1 cellular context compared by ENCODE assay signal in the genomic region with DNA sequence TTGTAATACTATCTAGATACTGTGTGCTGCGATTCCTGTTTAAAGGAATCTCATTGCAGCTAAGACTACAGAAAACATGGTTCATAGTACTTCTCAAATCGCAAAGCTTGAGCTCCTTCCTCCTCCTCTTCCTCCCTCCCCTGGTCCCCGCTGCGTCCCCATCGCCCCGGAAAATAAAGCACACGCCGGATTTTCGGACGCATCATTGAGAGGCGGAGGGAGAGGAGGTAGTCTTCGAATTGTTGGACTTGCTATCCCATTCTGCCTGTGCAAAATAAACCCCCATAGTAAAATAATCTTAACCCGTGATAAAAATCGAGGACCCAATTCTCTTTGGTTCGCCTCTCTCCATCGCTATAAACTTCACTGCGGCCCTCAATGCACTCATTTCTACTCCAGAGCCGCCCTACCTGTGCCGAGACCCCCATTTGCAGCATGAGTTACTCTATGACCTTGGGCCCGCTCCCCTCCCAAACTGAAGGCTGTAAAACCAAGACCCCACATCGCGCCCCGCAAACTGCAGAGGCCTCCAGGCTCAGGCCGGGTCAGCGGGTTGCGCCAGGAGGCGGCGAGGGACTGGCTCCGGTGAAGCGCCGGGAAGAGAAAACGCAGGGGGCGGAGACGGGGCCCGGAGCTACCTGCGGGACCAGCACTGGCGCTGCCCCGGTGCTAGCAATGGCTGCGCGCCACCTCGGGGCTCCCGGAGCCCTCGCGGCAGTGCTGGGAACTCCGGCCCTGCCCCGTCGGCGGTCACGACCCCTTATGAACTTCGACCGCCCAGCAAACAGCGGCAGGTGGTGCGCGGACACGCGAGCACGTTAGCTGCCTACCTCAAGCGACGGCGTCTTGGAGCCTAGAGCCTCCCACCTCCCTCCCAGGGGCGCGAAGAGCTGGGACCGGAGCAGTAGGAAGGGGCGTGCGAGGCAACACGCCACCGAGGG.
TF ChIP-seq lines count a peak whose summit lies in the region.

No MANE protein-coding gene starts in this region.

TF ChIP-seq in K562, 482 proteins besides CTCF, POLR2A, EP300 and RAD21 (continued from another document):
- TF ChIP-seq, protein P1, sequence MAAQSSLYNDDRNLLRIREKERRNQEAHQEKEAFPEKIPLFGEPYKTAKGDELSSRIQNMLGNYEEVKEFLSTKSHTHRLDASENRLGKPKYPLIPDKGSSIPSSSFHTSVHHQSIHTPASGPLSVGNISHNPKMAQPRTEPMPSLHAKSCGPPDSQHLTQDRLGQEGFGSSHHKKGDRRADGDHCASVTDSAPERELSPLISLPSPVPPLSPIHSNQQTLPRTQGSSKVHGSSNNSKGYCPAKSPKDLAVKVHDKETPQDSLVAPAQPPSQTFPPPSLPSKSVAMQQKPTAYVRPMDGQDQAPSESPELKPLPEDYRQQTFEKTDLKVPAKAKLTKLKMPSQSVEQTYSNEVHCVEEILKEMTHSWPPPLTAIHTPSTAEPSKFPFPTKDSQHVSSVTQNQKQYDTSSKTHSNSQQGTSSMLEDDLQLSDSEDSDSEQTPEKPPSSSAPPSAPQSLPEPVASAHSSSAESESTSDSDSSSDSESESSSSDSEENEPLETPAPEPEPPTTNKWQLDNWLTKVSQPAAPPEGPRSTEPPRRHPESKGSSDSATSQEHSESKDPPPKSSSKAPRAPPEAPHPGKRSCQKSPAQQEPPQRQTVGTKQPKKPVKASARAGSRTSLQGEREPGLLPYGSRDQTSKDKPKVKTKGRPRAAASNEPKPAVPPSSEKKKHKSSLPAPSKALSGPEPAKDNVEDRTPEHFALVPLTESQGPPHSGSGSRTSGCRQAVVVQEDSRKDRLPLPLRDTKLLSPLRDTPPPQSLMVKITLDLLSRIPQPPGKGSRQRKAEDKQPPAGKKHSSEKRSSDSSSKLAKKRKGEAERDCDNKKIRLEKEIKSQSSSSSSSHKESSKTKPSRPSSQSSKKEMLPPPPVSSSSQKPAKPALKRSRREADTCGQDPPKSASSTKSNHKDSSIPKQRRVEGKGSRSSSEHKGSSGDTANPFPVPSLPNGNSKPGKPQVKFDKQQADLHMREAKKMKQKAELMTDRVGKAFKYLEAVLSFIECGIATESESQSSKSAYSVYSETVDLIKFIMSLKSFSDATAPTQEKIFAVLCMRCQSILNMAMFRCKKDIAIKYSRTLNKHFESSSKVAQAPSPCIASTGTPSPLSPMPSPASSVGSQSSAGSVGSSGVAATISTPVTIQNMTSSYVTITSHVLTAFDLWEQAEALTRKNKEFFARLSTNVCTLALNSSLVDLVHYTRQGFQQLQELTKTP (IDR thresholded peaks at IDR 0.05; ENCODE audit: low read depth in 1 of 2, partially characterized antibody in 2 of 2) = no peak
- TF ChIP-seq ZFX (CRISPR knock-in tag; IDR thresholded peaks at IDR 0.05) (peak; percentile 90), PTBP1 (IDR thresholded peaks at IDR 0.05; ENCODE audit: low read depth, low read length) (0 out of 2 replicates have a peak, but pooled peaks have one; percentile 45), NR2C2 (CRISPR knock-in tag; IDR thresholded peaks at IDR 0.05) (peak; percentile 89), NR2C2 (tag; IDR thresholded peaks at IDR 0.05) (peak; percentile 96), CREB1 (IDR thresholded peaks at IDR 0.05) (no peak), CREB1 (CRISPR knock-in tag; IDR thresholded peaks at IDR 0.05) (no peak), SIN3A (IDR thresholded peaks at IDR 0.05; ENCODE audit: borderline replicate concordance in 2 of 2, control insufficient read depth in 1 of 2, low read depth in 2 of 2, low read length in 2 of 2) (peak in 1 of 2 experiments; percentile 24; a peak in 2 of 4 replicates), KDM1A (IDR thresholded peaks at IDR 0.05) (no peak), TRIM28 (IDR thresholded peaks at IDR 0.05) (no peak), GTF2E2 (tag; IDR thresholded peaks at IDR 0.05) (peak; percentile 74), TEAD4 (IDR thresholded peaks at IDR 0.05; ENCODE audit: low read length) (no peak), TEAD4 (CRISPR knock-in tag; IDR thresholded peaks at IDR 0.05; ENCODE audit: borderline replicate concordance) (0 out of 2 replicates have a peak, but pooled peaks have one; percentile 18), KLF13 (tag; IDR thresholded peaks at IDR 0.05; ENCODE audit: borderline replicate concordance, low read depth) (0 out of 2 replicates have a peak, but pooled peaks have one; percentile 48), RBBP5 (IDR thresholded peaks at IDR 0.05; ENCODE audit: borderline replicate concordance, insufficient read depth, low read length, poor library complexity, severe bottlenecking) (peak; percentile 89), CHD1 (IDR thresholded peaks at IDR 0.05; ENCODE audit: low read length) (peak; percentile 75), ZC3H4 (CRISPR knock-in tag; IDR thresholded peaks at IDR 0.05; ENCODE audit: borderline replicate concordance) (peak; percentile 97; the same call in 1 of the 2 replicates), ZNF76 (CRISPR knock-in tag; IDR thresholded peaks at IDR 0.05; ENCODE audit: borderline replicate concordance) (0 out of 2 replicates have a peak, but pooled peaks have one; percentile 8), KDM4B (IDR thresholded peaks at IDR 0.05; ENCODE audit: borderline replicate concordance in 2 of 2, low read depth in 1 of 2) (no peak), HMG20A (CRISPR knock-in tag; conservative IDR thresholded peaks at IDR 0.05) (0 out of 2 replicates have a peak, but pooled peaks have one; percentile 17), BCOR (IDR thresholded peaks at IDR 0.05) (0 out of 2 replicates have a peak, but pooled peaks have one; percentile 20), RBM14 (IDR thresholded peaks at IDR 0.05; ENCODE audit: borderline replicate concordance, insufficient read depth, low read depth, low read length) (0 out of 2 replicates have a peak, but pooled peaks have one; percentile 60), POLR2G (IDR thresholded peaks at IDR 0.05; ENCODE audit: low read depth, low read length) (no peak), PYGO2 (tag; IDR thresholded peaks at IDR 0.05) (no peak), MIER1 (IDR thresholded peaks at IDR 0.05; ENCODE audit: low read depth) (peak; percentile 62; the same call in 1 of the 2 replicates), SMARCE1 (IDR thresholded peaks at IDR 0.05) (0 out of 2 replicates have a peak, but pooled peaks have one; percentile 11), ZNF232 (CRISPR knock-in tag; IDR thresholded peaks at IDR 0.05) (0 out of 2 replicates have a peak, but pooled peaks have one; percentile 58), MYC (IDR thresholded peaks at IDR 0.05; ENCODE audit: low read depth, low read length) (peak; percentile 23; the same call in 1 of the 2 replicates), MYC (CRISPR knock-in tag; IDR thresholded peaks at IDR 0.05; ENCODE audit: borderline replicate concordance, low read depth) (peak; percentile 83; the same call in 1 of the 2 replicates)
- TF ChIP-seq, protein P2, sequence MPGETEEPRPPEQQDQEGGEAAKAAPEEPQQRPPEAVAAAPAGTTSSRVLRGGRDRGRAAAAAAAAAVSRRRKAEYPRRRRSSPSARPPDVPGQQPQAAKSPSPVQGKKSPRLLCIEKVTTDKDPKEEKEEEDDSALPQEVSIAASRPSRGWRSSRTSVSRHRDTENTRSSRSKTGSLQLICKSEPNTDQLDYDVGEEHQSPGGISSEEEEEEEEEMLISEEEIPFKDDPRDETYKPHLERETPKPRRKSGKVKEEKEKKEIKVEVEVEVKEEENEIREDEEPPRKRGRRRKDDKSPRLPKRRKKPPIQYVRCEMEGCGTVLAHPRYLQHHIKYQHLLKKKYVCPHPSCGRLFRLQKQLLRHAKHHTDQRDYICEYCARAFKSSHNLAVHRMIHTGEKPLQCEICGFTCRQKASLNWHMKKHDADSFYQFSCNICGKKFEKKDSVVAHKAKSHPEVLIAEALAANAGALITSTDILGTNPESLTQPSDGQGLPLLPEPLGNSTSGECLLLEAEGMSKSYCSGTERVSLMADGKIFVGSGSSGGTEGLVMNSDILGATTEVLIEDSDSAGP (CRISPR knock-in tag; IDR thresholded peaks at IDR 0.05) = no peak
- TF ChIP-seq, protein P3, sequence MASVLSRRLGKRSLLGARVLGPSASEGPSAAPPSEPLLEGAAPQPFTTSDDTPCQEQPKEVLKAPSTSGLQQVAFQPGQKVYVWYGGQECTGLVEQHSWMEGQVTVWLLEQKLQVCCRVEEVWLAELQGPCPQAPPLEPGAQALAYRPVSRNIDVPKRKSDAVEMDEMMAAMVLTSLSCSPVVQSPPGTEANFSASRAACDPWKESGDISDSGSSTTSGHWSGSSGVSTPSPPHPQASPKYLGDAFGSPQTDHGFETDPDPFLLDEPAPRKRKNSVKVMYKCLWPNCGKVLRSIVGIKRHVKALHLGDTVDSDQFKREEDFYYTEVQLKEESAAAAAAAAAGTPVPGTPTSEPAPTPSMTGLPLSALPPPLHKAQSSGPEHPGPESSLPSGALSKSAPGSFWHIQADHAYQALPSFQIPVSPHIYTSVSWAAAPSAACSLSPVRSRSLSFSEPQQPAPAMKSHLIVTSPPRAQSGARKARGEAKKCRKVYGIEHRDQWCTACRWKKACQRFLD (CRISPR knock-in tag; IDR thresholded peaks at IDR 0.05) = peak; percentile 36; the same call in 1 of the 2 replicates
- TF ChIP-seq, protein P4, sequence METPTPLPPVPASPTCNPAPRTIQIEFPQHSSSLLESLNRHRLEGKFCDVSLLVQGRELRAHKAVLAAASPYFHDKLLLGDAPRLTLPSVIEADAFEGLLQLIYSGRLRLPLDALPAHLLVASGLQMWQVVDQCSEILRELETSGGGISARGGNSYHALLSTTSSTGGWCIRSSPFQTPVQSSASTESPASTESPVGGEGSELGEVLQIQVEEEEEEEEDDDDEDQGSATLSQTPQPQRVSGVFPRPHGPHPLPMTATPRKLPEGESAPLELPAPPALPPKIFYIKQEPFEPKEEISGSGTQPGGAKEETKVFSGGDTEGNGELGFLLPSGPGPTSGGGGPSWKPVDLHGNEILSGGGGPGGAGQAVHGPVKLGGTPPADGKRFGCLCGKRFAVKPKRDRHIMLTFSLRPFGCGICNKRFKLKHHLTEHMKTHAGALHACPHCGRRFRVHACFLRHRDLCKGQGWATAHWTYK (CRISPR knock-in tag; IDR thresholded peaks at IDR 0.05) = no peak
- TF ChIP-seq, protein P5, sequence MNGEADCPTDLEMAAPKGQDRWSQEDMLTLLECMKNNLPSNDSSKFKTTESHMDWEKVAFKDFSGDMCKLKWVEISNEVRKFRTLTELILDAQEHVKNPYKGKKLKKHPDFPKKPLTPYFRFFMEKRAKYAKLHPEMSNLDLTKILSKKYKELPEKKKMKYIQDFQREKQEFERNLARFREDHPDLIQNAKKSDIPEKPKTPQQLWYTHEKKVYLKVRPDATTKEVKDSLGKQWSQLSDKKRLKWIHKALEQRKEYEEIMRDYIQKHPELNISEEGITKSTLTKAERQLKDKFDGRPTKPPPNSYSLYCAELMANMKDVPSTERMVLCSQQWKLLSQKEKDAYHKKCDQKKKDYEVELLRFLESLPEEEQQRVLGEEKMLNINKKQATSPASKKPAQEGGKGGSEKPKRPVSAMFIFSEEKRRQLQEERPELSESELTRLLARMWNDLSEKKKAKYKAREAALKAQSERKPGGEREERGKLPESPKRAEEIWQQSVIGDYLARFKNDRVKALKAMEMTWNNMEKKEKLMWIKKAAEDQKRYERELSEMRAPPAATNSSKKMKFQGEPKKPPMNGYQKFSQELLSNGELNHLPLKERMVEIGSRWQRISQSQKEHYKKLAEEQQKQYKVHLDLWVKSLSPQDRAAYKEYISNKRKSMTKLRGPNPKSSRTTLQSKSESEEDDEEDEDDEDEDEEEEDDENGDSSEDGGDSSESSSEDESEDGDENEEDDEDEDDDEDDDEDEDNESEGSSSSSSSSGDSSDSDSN (IDR thresholded peaks at IDR 0.05; ENCODE audit: borderline replicate concordance in 1 of 2, low read depth in 2 of 2, low read length in 2 of 2) = peak; percentile 21 to 85; a peak in 3 of 4 replicates
